ENCODE assay signal across 9 cellular contexts in the genomic region with DNA sequence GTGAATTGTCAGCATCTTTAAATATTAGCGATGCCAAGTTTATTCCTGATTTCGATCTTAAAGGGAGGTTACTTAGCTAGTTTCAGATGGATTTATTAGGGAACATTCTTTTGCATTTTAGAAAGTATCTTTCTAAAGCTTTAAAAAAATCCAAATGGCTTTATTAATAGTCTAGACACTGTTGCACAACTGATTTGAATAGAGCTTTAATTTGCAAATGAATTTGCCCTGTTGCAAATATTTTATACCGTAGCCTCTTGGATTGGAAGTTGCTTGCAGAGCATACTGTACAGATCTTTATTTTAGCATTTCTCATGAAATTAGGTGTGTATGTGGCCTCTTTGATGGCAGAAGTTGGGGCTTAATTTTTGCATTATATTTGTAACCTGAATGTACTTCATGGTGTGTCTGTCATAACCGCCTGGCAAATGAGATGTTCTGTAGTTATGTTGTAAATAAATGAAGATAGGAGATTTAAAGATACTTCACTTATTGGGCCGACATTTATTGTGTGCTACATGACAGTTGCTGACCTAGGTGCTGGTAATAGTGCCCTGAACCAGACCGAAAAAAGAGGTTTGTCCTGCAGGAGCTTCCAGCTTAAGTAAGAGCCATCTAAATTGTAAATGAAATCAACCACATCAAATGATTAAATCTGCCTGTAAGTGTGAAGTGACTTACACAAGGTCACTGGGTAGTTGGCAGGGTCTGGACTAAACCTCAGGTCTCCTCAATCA. TPM values are rescaled to one million over a fixed set of nuclear protein-coding genes. Genes with fewer than 3 reads are reported as not detected.
DNase-seq lines count a peak whose midpoint lies in the region; ATAC-seq and TF ChIP-seq lines count a peak whose summit lies in the region.
"Had no signal": no experiment of that assay in that cellular context is flagged by ENCODE, and none has a peak within 500 bp of the region (broad histone marks: within the 10 kb centered on the region; RNA-seq: fewer than 3 reads in every experiment).

No MANE protein-coding gene starts in this region.

- peak overlapping the region; percentile 74 for H3K4me3 ChIP-seq in CD8-positive, alpha-beta memory T cell (ENCODE audit: low read length)
- H3K4me3 ChIP-seq in KMS-11 (IDR thresholded peaks at IDR 0.05; ENCODE audit: insufficient read depth, low read depth, low read length) (no peak overlapping the region), brain microvascular endothelial cell (ENCODE audit: low read depth, low read length) (peak overlapping the region; percentile 96), body of pancreas (no peak overlapping the region)
- H3K4me3 ChIP-seq in naive thymus-derived CD4-positive, alpha-beta T cell (ENCODE audit: low read length): peak overlapping the region; percentile 64

- no peak for ATAC-seq in naive thymus-derived CD4-positive, alpha-beta T cell
- no peak for ATAC-seq in body of pancreas

- peak overlapping the region; percentile 68 for H3K4me2 ChIP-seq in KMS-11

- H3K4me1 ChIP-seq in CD8-positive, alpha-beta memory T cell (ENCODE audit: insufficient read depth, low read length): peaks cover 31% of the 10 kb centered on the region
- peaks cover 41% of the 10 kb centered on the region for H3K4me1 ChIP-seq in KMS-11 (ENCODE audit: low read depth, poor library complexity, severe bottlenecking)
- peaks cover 14 to 19% of the 10 kb centered on the region in 2 donors for H3K4me1 ChIP-seq in naive thymus-derived CD4-positive, alpha-beta T cell (ENCODE audit: control insufficient read depth in 2 of 2, insufficient read depth in 2 of 2, low read length in 2 of 2)
- peaks cover 29% of the 10 kb centered on the region for H3K4me1 ChIP-seq in body of pancreas

- TF ChIP-seq CTCF in KMS-11 (conservative IDR thresholded peaks at IDR 0.05; ENCODE audit: low read depth, low read length): no peak
- no peak for TF ChIP-seq CTCF in brain microvascular endothelial cell (IDR thresholded peaks at IDR 0.05; ENCODE audit: low read depth, low read length, missing control alignments)
- TF ChIP-seq CTCF in body of pancreas (IDR thresholded peaks at IDR 0.05): no peak

- peaks cover 55 to 66% (median 63%) of the 10 kb centered on the region in 3 donors for H3K4me1 Mint-ChIP-seq in CD8-positive, alpha-beta memory T cell
- peaks cover 28 to 67% (median 53%) of the 10 kb centered on the region in 7 donors for H3K4me1 Mint-ChIP-seq in naive thymus-derived CD4-positive, alpha-beta T cell

- H3K27me3 Mint-ChIP-seq in CD8-positive, alpha-beta memory T cell: peaks cover 0 to 1% of the 10 kb centered on the region in 2 donors
- H3K27me3 Mint-ChIP-seq in naive thymus-derived CD4-positive, alpha-beta T cell: no peaks in the 10 kb centered on the region

- no peak overlapping the region; the same call in 1 of the 2 replicates for H3K9ac ChIP-seq in KMS-11

- H4K20me1 ChIP-seq in KMS-11 (ENCODE audit: insufficient read depth): peaks cover 49% of the 10 kb centered on the region

- no peaks in the 10 kb centered on the region for H3K36me3 ChIP-seq in CD8-positive, alpha-beta memory T cell (ENCODE audit: insufficient read depth, low read length)
- H3K36me3 ChIP-seq in KMS-11 (ENCODE audit: insufficient read depth) (no peaks in the 10 kb centered on the region), brain microvascular endothelial cell (replicated peaks) (peaks cover 3% of the 10 kb centered on the region), body of pancreas (replicated peaks in 1 of 2; ENCODE audit: insufficient read depth in 1 of 2, low read depth in 2 of 2) (no peaks in the 10 kb centered on the region)
- peaks cover 0 to 11% (median 0%) of the 10 kb centered on the region in 3 experiments for H3K36me3 ChIP-seq in naive thymus-derived CD4-positive, alpha-beta T cell (ENCODE audit: control insufficient read depth in 2 of 3, insufficient read depth in 3 of 3, low read length in 3 of 3)

- peaks cover 0 to 10% (median 1%) of the 10 kb centered on the region in 3 donors for H3K36me3 Mint-ChIP-seq in CD8-positive, alpha-beta memory T cell
- peaks cover 0 to 3% (median under 1%) of the 10 kb centered on the region in 5 donors for H3K36me3 Mint-ChIP-seq in naive thymus-derived CD4-positive, alpha-beta T cell

- no peaks in the 10 kb centered on the region for H3K9me3 Mint-ChIP-seq in CD8-positive, alpha-beta memory T cell
- peaks cover 0 to 2% (median 0%) of the 10 kb centered on the region in 11 donors for H3K9me3 Mint-ChIP-seq in naive thymus-derived CD4-positive, alpha-beta T cell

- WGBS in body of pancreas, 2 donors: 47 to 50% methylated on average over 6 of the region's 6 CpGs

- no peak overlapping the region for H2AFZ ChIP-seq in KMS-11 (ENCODE audit: low read depth)

- in situ Hi-C loops in brain microvascular endothelial cell (cut with HindIII; ENCODE audit: low pct_ligation_motif_present, low sequenced_read_pairs): no loop called here

- H3K27ac Mint-ChIP-seq in CD8-positive, alpha-beta memory T cell: peak overlapping the region in 6 of 8 donors; percentile 60 to 100 (median 81)
- peak overlapping the region in 5 of 9 donors; percentile 14 to 99 (median 97) for H3K27ac Mint-ChIP-seq in naive thymus-derived CD4-positive, alpha-beta T cell

- no peak overlapping the region for H3K27ac ChIP-seq in CD8-positive, alpha-beta memory T cell (ENCODE audit: low read depth, low read length)
- H3K27ac ChIP-seq in KMS-11 (peak overlapping the region; percentile 98; the same call in 1 of the 2 replicates), brain microvascular endothelial cell (no peak overlapping the region), body of pancreas (no peak overlapping the region)
- H3K27ac ChIP-seq in naive thymus-derived CD4-positive, alpha-beta T cell (ENCODE audit: low read depth, low read length): peak overlapping the region; percentile 5

- no peaks in the 10 kb centered on the region for H3K9me3 ChIP-seq in CD8-positive, alpha-beta memory T cell (ENCODE audit: low read length)
- no peaks in the 10 kb centered on the region for H3K9me3 ChIP-seq in naive thymus-derived CD4-positive, alpha-beta T cell (ENCODE audit: control insufficient read depth in 2 of 3, low read length in 3 of 3)
- H3K9me3 ChIP-seq in body of pancreas: no peaks in the 10 kb centered on the region

- POLR2A ChIA-PET in CD8-positive, alpha-beta memory T cell (lab: Charles Lee): no interaction called here
- POLR2A ChIA-PET in naive thymus-derived CD4-positive, alpha-beta T cell (lab: Charles Lee): interaction anchor here (1.3 kb wide), 1 partner anchor 9 kb away, joined by 3 read pairs; no protein-coding TSS in a partner anchor

- intact Hi-C loops in naive thymus-derived CD4-positive, alpha-beta T cell (cut with micrococcal nuclease): loop anchor here in 1 of 2 donors (2.0 kb wide), 1 partner anchor 14 kb away; no protein-coding TSS in a partner anchor
- intact Hi-C loops in body of pancreas (cut with DNase I): no loop called here

- peak overlapping the region; percentile 94 to 100 (median 99) for H3K4me3 Mint-ChIP-seq in CD8-positive, alpha-beta memory T cell
- H3K4me3 Mint-ChIP-seq in naive thymus-derived CD4-positive, alpha-beta T cell: peak overlapping the region; percentile 83 to 100 (median 99)

- no peak for DNase-seq in CD8-positive, alpha-beta memory T cell
- DNase-seq in brain microvascular endothelial cell (no peak), dermis blood vessel endothelial cell (no peak), body of pancreas (no peak), NCI-H2196 treated with DMSO at 0.1 percent for 48 hours (lab: John Stamatoyannopoulos, UW; ENCODE audit: unreplicated experiment) (no peak), NCI-H2171 (lab: John Stamatoyannopoulos, UW) (no peak)
- no peak for DNase-seq in naive thymus-derived CD4-positive, alpha-beta T cell
- DNase-seq: activated CD8-positive, alpha-beta memory T cell treated with anti-CD3 and anti-CD28 coated beads, Interleukin-2, amount 50 U/mL, for 48 hours had no signal

- no peaks in the 10 kb centered on the region for H3K27me3 ChIP-seq in CD8-positive, alpha-beta memory T cell (ENCODE audit: insufficient read depth, low read length, poor library complexity, severe bottlenecking)
- H3K27me3 ChIP-seq in KMS-11 (ENCODE audit: insufficient read depth, low read depth): no peaks in the 10 kb centered on the region
- no peaks in the 10 kb centered on the region for H3K27me3 ChIP-seq in brain microvascular endothelial cell (replicated peaks)
- H3K27me3 ChIP-seq in naive thymus-derived CD4-positive, alpha-beta T cell (ENCODE audit: control insufficient read depth in 2 of 2, insufficient read depth in 2 of 2, low read length in 2 of 2): no peaks in the 10 kb centered on the region
- H3K27me3 ChIP-seq in body of pancreas: no peaks in the 10 kb centered on the region

- TF ChIP-seq POLR2A in body of pancreas (IDR thresholded peaks at IDR 0.05): no peak

- H3K79me2 ChIP-seq in KMS-11 (ENCODE audit: insufficient read depth, low read depth): peaks cover 68% of the 10 kb centered on the region

- CTCF ChIA-PET in CD8-positive, alpha-beta memory T cell (lab: Charles Lee): no interaction called here
- CTCF ChIA-PET in naive thymus-derived CD4-positive, alpha-beta T cell (lab: Charles Lee): no interaction called here

RNA-seq across cellular contexts. Expression of a gene that starts 1.8 kb away (rescaled TPM):
- total RNA-seq in CD8-positive, alpha-beta memory T cell: 100 to 1,000 TPM in 1 of 2 experiments, 10 to 100 TPM in 1; 99.4 to 110 TPM
- polyA plus RNA-seq in CD8-positive, alpha-beta memory T cell: 37.8 TPM
- total RNA-seq in naive thymus-derived CD4-positive, alpha-beta T cell: 100 to 1,000 TPM in 1 of 5 experiments, 10 to 100 TPM in 4; 75.2 to 101 (median 83.8) TPM
- 10 to 100 TPM; 40.2 to 57.7 TPM for polyA plus RNA-seq in naive thymus-derived CD4-positive, alpha-beta T cell
- total RNA-seq in dermis blood vessel endothelial cell: 31.0 and 38.7 TPM in 2 replicates
- total RNA-seq in body of pancreas: 100 to 1,000 TPM in 1 of 2 donors, 10 to 100 TPM in 1; 41.5 to 147 TPM

Comparison
In these comparisons a context has a peak if more than half of its experiments do, and no peak if none do; other contexts are left out.
1. H3K27ac ChIP-seq: peak in KMS-11 (single experiment) and naive thymus-derived CD4-positive, alpha-beta T cell (single experiment); none in CD8-positive, alpha-beta memory T cell (single experiment), brain microvascular endothelial cell (single experiment) and body of pancreas (0 of 4).
2. H3K4me3 ChIP-seq: peak in CD8-positive, alpha-beta memory T cell (single experiment), brain microvascular endothelial cell (single experiment) and naive thymus-derived CD4-positive, alpha-beta T cell (single experiment); none in KMS-11 (single experiment) and body of pancreas (0 of 2).